1 cellular context compared by ENCODE assay signal in the genomic region with DNA sequence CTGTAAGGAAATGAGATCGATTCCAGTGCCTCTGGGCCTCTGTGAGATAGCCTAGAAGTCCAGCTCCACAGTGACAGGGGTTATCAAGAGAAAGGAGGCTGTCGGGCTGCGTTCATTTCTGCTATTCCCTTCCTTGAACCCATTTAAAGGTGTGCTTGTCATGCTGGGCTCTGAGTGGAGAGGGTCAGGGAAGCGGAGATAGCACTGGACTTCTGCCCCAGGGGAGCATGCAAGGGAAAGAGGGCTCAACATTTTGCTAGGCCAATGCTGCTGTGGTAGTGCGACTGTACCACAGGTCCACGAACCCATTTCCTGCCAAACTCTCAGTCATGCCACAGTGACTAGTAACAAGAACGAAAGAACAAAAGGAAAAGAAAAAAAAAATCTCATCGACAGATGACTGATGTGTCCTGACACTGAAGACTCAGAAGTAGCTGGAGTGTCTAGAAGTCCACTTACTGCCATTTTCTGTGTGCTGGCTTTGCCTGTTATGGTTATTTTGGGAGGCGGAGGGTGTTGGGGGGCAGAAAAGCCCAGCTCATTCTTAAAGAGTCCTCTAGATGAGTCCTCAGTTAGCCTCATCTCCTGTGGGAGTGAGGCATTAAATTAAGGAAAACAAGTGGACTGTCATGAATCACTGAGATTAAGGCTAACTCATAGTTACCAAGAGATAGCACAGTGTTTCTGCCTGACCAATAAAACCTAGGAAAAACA.
TF ChIP-seq lines count a peak whose summit lies in the region.

No MANE protein-coding gene starts in this region.

TF ChIP-seq in IMR-90, 13 proteins besides CTCF, POLR2A, EP300 and RAD21 (continued from another document):
- TF ChIP-seq, protein P1, sequence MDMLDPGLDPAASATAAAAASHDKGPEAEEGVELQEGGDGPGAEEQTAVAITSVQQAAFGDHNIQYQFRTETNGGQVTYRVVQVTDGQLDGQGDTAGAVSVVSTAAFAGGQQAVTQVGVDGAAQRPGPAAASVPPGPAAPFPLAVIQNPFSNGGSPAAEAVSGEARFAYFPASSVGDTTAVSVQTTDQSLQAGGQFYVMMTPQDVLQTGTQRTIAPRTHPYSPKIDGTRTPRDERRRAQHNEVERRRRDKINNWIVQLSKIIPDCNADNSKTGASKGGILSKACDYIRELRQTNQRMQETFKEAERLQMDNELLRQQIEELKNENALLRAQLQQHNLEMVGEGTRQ (IDR thresholded peaks at IDR 0.05; ENCODE audit: low read depth, low read length) = no peak
- TF ChIP-seq MXI1 (IDR thresholded peaks at IDR 0.05; ENCODE audit: borderline replicate concordance, low read depth, low read length) (no peak), CEBPB (IDR thresholded peaks at IDR 0.05; ENCODE audit: low read depth, low read length) (no peak), CHD1 (IDR thresholded peaks at IDR 0.05; ENCODE audit: low read depth, low read length) (no peak), BHLHE40 (IDR thresholded peaks at IDR 0.05; ENCODE audit: low read depth, low read length) (no peak), MAFK (IDR thresholded peaks at IDR 0.05; ENCODE audit: low read depth, low read length) (no peak)
